10 cellular contexts compared by ENCODE assay signal in genomic region chr5:60207031-60207430, GRCh38.
A peak's percentile ranks its signal among the peaks of the same experiment; 100 is the strongest.
DNase-seq lines count a peak whose midpoint lies in the region; ATAC-seq and TF ChIP-seq lines count a peak whose summit lies in the region.
"Had no signal": no experiment of that assay in that cellular context is flagged by ENCODE, and none has a peak within 500 bp of the region (broad histone marks: within the 10 kb centered on the region; RNA-seq: fewer than 3 reads in every experiment).

No MANE protein-coding gene starts in this region.

- no peaks in the 10 kb centered on the region for H3K9me3 ChIP-seq in CD4-positive, alpha-beta T cell (ENCODE audit: control insufficient read depth, low read length)

- H3K9me3 Mint-ChIP-seq in natural killer cell: peaks cover 6 to 11% of the 10 kb centered on the region in 2 donors
- peaks cover 3% of the 10 kb centered on the region for H3K9me3 Mint-ChIP-seq in CD4-positive, alpha-beta T cell
- H3K9me3 Mint-ChIP-seq: activated naive CD8-positive, alpha-beta T cell treated with anti-CD3 and anti-CD28 coated beads, Interleukin-2, amount 10 ng/mL, durations not matched to agents 7 days and 5 days had no signal

- H3K27me3 Mint-ChIP-seq in natural killer cell (ENCODE audit: low read depth in 2 of 2): no peaks in the 10 kb centered on the region
- H3K27me3 Mint-ChIP-seq in CD4-positive, alpha-beta T cell: no peaks in the 10 kb centered on the region
- H3K27me3 Mint-ChIP-seq: activated naive CD8-positive, alpha-beta T cell treated with anti-CD3 and anti-CD28 coated beads, Interleukin-2, amount 10 ng/mL, durations not matched to agents 7 days and 5 days had no signal

- no peaks in the 10 kb centered on the region for H3K36me3 Mint-ChIP-seq in natural killer cell
- no peaks in the 10 kb centered on the region for H3K36me3 Mint-ChIP-seq in CD4-positive, alpha-beta T cell (ENCODE audit: low read depth)
- H3K36me3 Mint-ChIP-seq: activated naive CD8-positive, alpha-beta T cell treated with anti-CD3 and anti-CD28 coated beads, Interleukin-2, amount 10 ng/mL, durations not matched to agents 7 days and 5 days had no signal

- H3K27ac Mint-ChIP-seq in natural killer cell: no peak overlapping the region
- H3K27ac Mint-ChIP-seq in CD4-positive, alpha-beta T cell: no peak overlapping the region
- H3K27ac Mint-ChIP-seq: activated naive CD8-positive, alpha-beta T cell treated with anti-CD3 and anti-CD28 coated beads, Interleukin-2, amount 10 ng/mL, durations not matched to agents 7 days and 5 days had no signal

- no peak overlapping the region for H3K4me3 Mint-ChIP-seq in natural killer cell
- no peak overlapping the region for H3K4me3 Mint-ChIP-seq in CD4-positive, alpha-beta T cell
- H3K4me3 Mint-ChIP-seq: activated naive CD8-positive, alpha-beta T cell treated with anti-CD3 and anti-CD28 coated beads, Interleukin-2, amount 10 ng/mL, durations not matched to agents 7 days and 5 days had no signal

- ATAC-seq in GM18505 (IDR thresholded peaks at IDR 0.05; ENCODE audit: unreplicated experiment) (peak; percentile 99), GM21526 (IDR thresholded peaks at IDR 0.05; ENCODE audit: low FRiP score, unreplicated experiment) (peak; percentile 98), HG03457 (IDR thresholded peaks at IDR 0.05; ENCODE audit: unreplicated experiment) (peak; percentile 72), natural killer cell (no peak)
- no peak for ATAC-seq in CD4-positive, alpha-beta T cell (ENCODE audit: poor library complexity)

- intact Hi-C loops in natural killer cell (cut with micrococcal nuclease): no loop called here
- intact Hi-C loops in CD4-positive, alpha-beta T cell (cut with DNase I, micrococcal nuclease): no loop called here

- TF ChIP-seq CTCF in natural killer cell (IDR thresholded peaks at IDR 0.05): no peak
- TF ChIP-seq CTCF in CD4-positive, alpha-beta T cell (IDR thresholded peaks at IDR 0.05): no peak

- POLR2A ChIA-PET in CD4-positive, alpha-beta T cell (lab: Charles Lee): no interaction called here

- no peaks in the 10 kb centered on the region for H3K4me1 Mint-ChIP-seq in natural killer cell
- H3K4me1 Mint-ChIP-seq in CD4-positive, alpha-beta T cell (ENCODE audit: low read depth): no peaks in the 10 kb centered on the region
- H3K4me1 Mint-ChIP-seq: activated naive CD8-positive, alpha-beta T cell treated with anti-CD3 and anti-CD28 coated beads, Interleukin-2, amount 10 ng/mL, durations not matched to agents 7 days and 5 days had no signal

- DNase-seq in globus pallidus (ENCODE audit: low spot score): peak; percentile 37
- DNase-seq in stimulated activated CD4-positive, alpha-beta T cell treated with anti-CD3 and anti-CD28 coated beads, Interleukin-15, amount 100 ng/mL, for 24 hours: no peak
- no peak for DNase-seq in natural killer cell
- no peak for DNase-seq in CD4-positive, alpha-beta T cell
- DNase-seq in NCI-H526 (lab: John Stamatoyannopoulos, UW): no peak
- DNase-seq: activated naive CD8-positive, alpha-beta T cell treated with anti-CD3 and anti-CD28 coated beads, Interleukin-2, amount 10 ng/mL, durations not matched to agents 7 days and 5 days had no signal

- no peak overlapping the region for H3K27ac ChIP-seq in CD4-positive, alpha-beta T cell (ENCODE audit: low read depth, low read length)
- H3K27ac ChIP-seq: SK-N-MC had no signal

- CTCF ChIA-PET in CD4-positive, alpha-beta T cell (lab: Charles Lee): no interaction called here

- H3K27me3 ChIP-seq in CD4-positive, alpha-beta T cell (ENCODE audit: control insufficient read depth, insufficient read depth, low read length): no peaks in the 10 kb centered on the region

- no peak for TF ChIP-seq POLR2A in GM18505 (IDR thresholded peaks at IDR 0.05; ENCODE audit: borderline replicate concordance, extremely low read depth, insufficient read depth, insufficient read length)

Comparison
In these comparisons a context has a peak if more than half of its experiments do, and no peak if none do; other contexts are left out.
1. ATAC-seq: peak in GM18505 (single experiment), GM21526 (single experiment) and HG03457 (single experiment); none in natural killer cell (0 of 3) and CD4-positive, alpha-beta T cell (single experiment).